Comparison of ENCODE assay signal across 34 cellular contexts in genomic region chr11:80620867-80621266, GRCh38.
DNase-seq lines count a peak whose midpoint lies in the region; ATAC-seq and TF ChIP-seq lines count a peak whose summit lies in the region.
"Had no signal": no experiment of that assay in that cellular context is flagged by ENCODE, and none has a peak within 500 bp of the region (broad histone marks: within the 10 kb centered on the region; RNA-seq: fewer than 3 reads in every experiment).

No MANE protein-coding gene starts in this region.

- no peak for TF ChIP-seq CTCF in OCI-LY3 (IDR thresholded peaks at IDR 0.05; ENCODE audit: low read depth, low read length)
- no peak for TF ChIP-seq CTCF in VCaP (conservative IDR thresholded peaks at IDR 0.05)
- no peak for TF ChIP-seq CTCF in natural killer cell (IDR thresholded peaks at IDR 0.05)
- TF ChIP-seq CTCF in heart right ventricle (IDR thresholded peaks at IDR 0.05) = no peak

- peak; percentile 47 for ATAC-seq in stimulated activated memory B cell treated with anti-CD40 and anti-IgM and Interleukin-4, amounts not matched to agents 10 μg/mL and 1 μg/mL and 100 μg/mL, for 72 hours
- peak; percentile 52 to 60 for ATAC-seq in stimulated activated naive B cell treated with anti-CD40 and anti-IgM and Interleukin-4, amounts not matched to agents 10 μg/mL and 1 μg/mL and 100 μg/mL, for 72 hours (replicated peaks)
- ATAC-seq in natural killer cell (no peak), heart right ventricle (no peak)
- ATAC-seq: A549; CD8-positive, alpha-beta T cell had no signal

- no peaks in the 10 kb centered on the region for H3K27me3 Mint-ChIP-seq in stimulated activated memory B cell treated with anti-CD40 and anti-IgM and Interleukin-4, amounts not matched to agents 10 μg/mL and 1 μg/mL and 100 μg/mL, for 72 hours
- no peaks in the 10 kb centered on the region for H3K27me3 Mint-ChIP-seq in stimulated activated naive B cell treated with anti-CD40 and anti-IgM and Interleukin-4, amounts not matched to agents 10 μg/mL and 1 μg/mL and 100 μg/mL, for 72 hours
- H3K27me3 Mint-ChIP-seq in natural killer cell (ENCODE audit: low read depth in 2 of 2) = no peaks in the 10 kb centered on the region
- H3K27me3 Mint-ChIP-seq: B cell; CD4-positive, alpha-beta memory T cell; CD4-positive, alpha-beta T cell; CD4-positive, CD25-positive, alpha-beta regulatory T cell; CD8-positive, alpha-beta memory T cell had no signal

- no peaks in the 10 kb centered on the region for H3K79me2 ChIP-seq in OCI-LY3 (ENCODE audit: low read length)

- H3K4me1 Mint-ChIP-seq in stimulated activated memory B cell treated with anti-CD40 and anti-IgM and Interleukin-4, amounts not matched to agents 10 μg/mL and 1 μg/mL and 100 μg/mL, for 72 hours = no peaks in the 10 kb centered on the region
- no peaks in the 10 kb centered on the region for H3K4me1 Mint-ChIP-seq in stimulated activated naive B cell treated with anti-CD40 and anti-IgM and Interleukin-4, amounts not matched to agents 10 μg/mL and 1 μg/mL and 100 μg/mL, for 72 hours
- no peaks in the 10 kb centered on the region for H3K4me1 Mint-ChIP-seq in natural killer cell
- H3K4me1 Mint-ChIP-seq: B cell; CD14-positive monocyte; CD4-positive, alpha-beta memory T cell; CD4-positive, CD25-positive, alpha-beta regulatory T cell; CD8-positive, alpha-beta memory T cell had no signal

- no peak overlapping the region for H3K4me3 Mint-ChIP-seq in stimulated activated memory B cell treated with anti-CD40 and anti-IgM and Interleukin-4, amounts not matched to agents 10 μg/mL and 1 μg/mL and 100 μg/mL, for 72 hours
- H3K4me3 Mint-ChIP-seq in stimulated activated naive B cell treated with anti-CD40 and anti-IgM and Interleukin-4, amounts not matched to agents 10 μg/mL and 1 μg/mL and 100 μg/mL, for 72 hours = no peak overlapping the region
- H3K4me3 Mint-ChIP-seq in natural killer cell = no peak overlapping the region
- H3K4me3 Mint-ChIP-seq: B cell; CD14-positive monocyte; CD4-positive, alpha-beta memory T cell; CD4-positive, alpha-beta T cell; CD4-positive, CD25-positive, alpha-beta regulatory T cell; CD8-positive, alpha-beta memory T cell; CD8-positive, alpha-beta T cell had no signal

- no peaks in the 10 kb centered on the region for H3K36me3 Mint-ChIP-seq in stimulated activated memory B cell treated with anti-CD40 and anti-IgM and Interleukin-4, amounts not matched to agents 10 μg/mL and 1 μg/mL and 100 μg/mL, for 72 hours
- H3K36me3 Mint-ChIP-seq in stimulated activated naive B cell treated with anti-CD40 and anti-IgM and Interleukin-4, amounts not matched to agents 10 μg/mL and 1 μg/mL and 100 μg/mL, for 72 hours = no peaks in the 10 kb centered on the region
- no peaks in the 10 kb centered on the region for H3K36me3 Mint-ChIP-seq in natural killer cell
- H3K36me3 Mint-ChIP-seq: CD14-positive monocyte; CD4-positive, alpha-beta memory T cell; CD4-positive, CD25-positive, alpha-beta regulatory T cell; CD8-positive, alpha-beta memory T cell; CD8-positive, alpha-beta T cell had no signal

- H3K4me1 ChIP-seq in OCI-LY3 (ENCODE audit: low read length) (peaks cover 23% of the 10 kb centered on the region), heart right ventricle (no peaks in the 10 kb centered on the region)
- H3K4me1 ChIP-seq: A549; BE2C; BLaER1; BLaER1 treated with 17β-estradiol and CSF1 and Interleukin-3, amounts not matched to agents 10 nM and 100 nM had no signal

- intact Hi-C loops in natural killer cell (cut with micrococcal nuclease) (no loop called here), heart right ventricle (cut with DNase I) (no loop called here)

- H3K4me2 ChIP-seq in OCI-LY3 (ENCODE audit: low read length) = peak overlapping the region; percentile 77
- H3K4me2 ChIP-seq: A549; BLaER1; BLaER1 treated with 17β-estradiol and CSF1 and Interleukin-3, amounts not matched to agents 10 nM and 100 nM had no signal

- H3K9ac ChIP-seq in OCI-LY3 (ENCODE audit: low read length) = peak overlapping the region; percentile 7; the same call in 1 of the 2 replicates
- H3K9ac ChIP-seq: BLaER1; BLaER1 treated with 17β-estradiol and CSF1 and Interleukin-3, amounts not matched to agents 10 nM and 100 nM had no signal

- H3K27ac Mint-ChIP-seq in stimulated activated memory B cell treated with anti-CD40 and anti-IgM and Interleukin-4, amounts not matched to agents 10 μg/mL and 1 μg/mL and 100 μg/mL, for 72 hours = no peak overlapping the region
- no peak overlapping the region for H3K27ac Mint-ChIP-seq in stimulated activated naive B cell treated with anti-CD40 and anti-IgM and Interleukin-4, amounts not matched to agents 10 μg/mL and 1 μg/mL and 100 μg/mL, for 72 hours
- no peak overlapping the region for H3K27ac Mint-ChIP-seq in natural killer cell
- H3K27ac Mint-ChIP-seq: B cell; CD14-positive monocyte; CD4-positive, alpha-beta memory T cell; CD4-positive, alpha-beta T cell; CD4-positive, CD25-positive, alpha-beta regulatory T cell; CD8-positive, alpha-beta memory T cell; CD8-positive, alpha-beta T cell had no signal

- no peaks in the 10 kb centered on the region for H3K27me3 ChIP-seq in OCI-LY3 (ENCODE audit: low read depth, low read length)
- no peaks in the 10 kb centered on the region for H3K27me3 ChIP-seq in heart right ventricle
- H3K27me3 ChIP-seq: BE2C; BLaER1; BLaER1 treated with 17β-estradiol and CSF1 and Interleukin-3, amounts not matched to agents 10 nM and 100 nM had no signal

- H3K9me3 ChIP-seq in OCI-LY3 (ENCODE audit: insufficient read depth, low read length) (no peaks in the 10 kb centered on the region), heart right ventricle (no peaks in the 10 kb centered on the region)
- H3K9me3 ChIP-seq: A549; BE2C; BLaER1; BLaER1 treated with 17β-estradiol and CSF1 and Interleukin-3, amounts not matched to agents 10 nM and 100 nM; Caco-2 had no signal

- H3K9me3 Mint-ChIP-seq in stimulated activated memory B cell treated with anti-CD40 and anti-IgM and Interleukin-4, amounts not matched to agents 10 μg/mL and 1 μg/mL and 100 μg/mL, for 72 hours = no peaks in the 10 kb centered on the region
- H3K9me3 Mint-ChIP-seq in stimulated activated naive B cell treated with anti-CD40 and anti-IgM and Interleukin-4, amounts not matched to agents 10 μg/mL and 1 μg/mL and 100 μg/mL, for 72 hours = no peaks in the 10 kb centered on the region
- H3K9me3 Mint-ChIP-seq in natural killer cell = peaks cover 8 to 10% of the 10 kb centered on the region in 2 donors
- H3K9me3 Mint-ChIP-seq: CD14-positive monocyte had no signal

- H3K36me3 ChIP-seq in OCI-LY3 (replicated peaks; ENCODE audit: low read depth, low read length) (no peaks in the 10 kb centered on the region), heart right ventricle (no peaks in the 10 kb centered on the region)
- H3K36me3 ChIP-seq: BE2C; BLaER1; BLaER1 treated with 17β-estradiol and CSF1 and Interleukin-3, amounts not matched to agents 10 nM and 100 nM had no signal

- DNase-seq in stimulated activated naive B cell treated with anti-CD40 and anti-IgM and Interleukin-4, amounts not matched to agents 10 μg/mL and 1 μg/mL and 100 μg/mL, for 72 hours = no peak
- DNase-seq in NOMO-1 (lab: John Stamatoyannopoulos, UW; ENCODE audit: unreplicated experiment in 2 of 2) (no peak), iPS-NIHi11 (ENCODE audit: low spot score) (no peak), natural killer cell (no peak), heart right ventricle (no peak)
- DNase-seq: 8988T; ACHN; AML-193; BE2C; C1 segment of cervical spinal cord; Caco-2; Calu3; CD4-positive, alpha-beta memory T cell; CD4-positive, alpha-beta T cell; CD4-positive, CD25-positive, alpha-beta regulatory T cell; CD8-positive, alpha-beta memory T cell; CD8-positive, alpha-beta T cell; COR-L47; DMS 273 treated with DMSO at 0.1 percent for 48 hours; DMS153; DMS79; DMS79 treated with DMSO at 0.1 percent for 48 hours; DND-41; EL had no signal

- H3K4me3 ChIP-seq in OCI-LY3 (ENCODE audit: low read length) (peak overlapping the region; percentile 62), heart right ventricle (no peak overlapping the region)
- H3K4me3 ChIP-seq: A549; BLaER1; BLaER1 treated with 17β-estradiol and CSF1 and Interleukin-3, amounts not matched to agents 10 nM and 100 nM had no signal

- no peaks in the 10 kb centered on the region for H4K20me1 ChIP-seq in OCI-LY3 (ENCODE audit: insufficient read depth, low read length)
- H4K20me1 ChIP-seq: BLaER1; BLaER1 treated with 17β-estradiol and CSF1 and Interleukin-3, amounts not matched to agents 10 nM and 100 nM had no signal

- H2AFZ ChIP-seq in OCI-LY3 (ENCODE audit: low read depth, low read length) = no peak overlapping the region

- H3K27ac ChIP-seq in OCI-LY3 (ENCODE audit: low read length) = no peak overlapping the region
- H3K27ac ChIP-seq in VCaP = peak overlapping the region; percentile 55; the same call in 1 of the 2 replicates
- H3K27ac ChIP-seq in heart right ventricle = no peak overlapping the region
- H3K27ac ChIP-seq: 22Rv1; A549; BLaER1; BLaER1 treated with 17β-estradiol and CSF1 and Interleukin-3, amounts not matched to agents 10 nM and 100 nM; C4-2B had no signal

- 93 to 94% methylated on average over 2 of the region's 2 CpGs for WGBS in heart right ventricle, 2 donors

Comparison
In these comparisons a context has a peak if more than half of its experiments do, and no peak if none do; other contexts are left out.
1. ATAC-seq: peak in stimulated activated memory B cell treated with anti-CD40 and anti-IgM and Interleukin-4, amounts not matched to agents 10 μg/mL and 1 μg/mL and 100 μg/mL, for 72 hours (single experiment) and stimulated activated naive B cell treated with anti-CD40 and anti-IgM and Interleukin-4, amounts not matched to agents 10 μg/mL and 1 μg/mL and 100 μg/mL, for 72 hours (2 of 2); none in natural killer cell (0 of 3) and heart right ventricle (0 of 8).